Comparison of ENCODE assay signal across 8 cellular contexts in genomic region chr9:129482521-129483466, GRCh38.
DNase-seq lines count a peak whose midpoint lies in the region; ATAC-seq and TF ChIP-seq lines count a peak whose summit lies in the region.

No MANE protein-coding gene starts in this region.

- H3K79me2 ChIP-seq in HCT116 (ENCODE audit: insufficient read depth, low read length): peaks cover 9% of the 10 kb centered on the region

- WGBS in iPS DF 6.9 (ENCODE audit: insufficient coverage, insufficient read length): no CpG with 5 or more reads among the region's 97 CpGs
- under 1% methylated on average over 51 of the region's 97 CpGs for WGBS in prostate gland

- RAD21 ChIA-PET in HCT116 (lab: Charles Lee; ENCODE audit: low non-redundant PET in 1 of 2, low total read pairs in 2 of 2, uncharacterized antibody in 2 of 2, unreplicated experiment in 2 of 2): interaction anchor here (0.6 to 1.4 kb wide), 7 partner anchors 14 to 308 kb away, joined by 3 to 9 read pairs (median 3); partner anchors contain the start of gene IER5L (in 1 of the 2)

- no peak for TF ChIP-seq CTCF in AG04450 (IDR thresholded peaks at IDR 0.05; ENCODE audit: low read depth, low read length)
- TF ChIP-seq CTCF in HCT116 (IDR thresholded peaks at IDR 0.05 in 2 of 3, conservative IDR thresholded peaks at IDR 0.05 in 1 of 3; ENCODE audit: borderline replicate concordance in 1 of 3, insufficient read depth in 1 of 3, low read depth in 2 of 3, low read length in 2 of 3): no peak
- peak; percentile 15 for TF ChIP-seq CTCF in RWPE2 (IDR thresholded peaks at IDR 0.05; ENCODE audit: poor library complexity, severe bottlenecking)
- TF ChIP-seq CTCF in brain microvascular endothelial cell (IDR thresholded peaks at IDR 0.05; ENCODE audit: low read depth, low read length, missing control alignments): peak; percentile 22
- peak in 1 of 4 experiments; percentile 22 for TF ChIP-seq CTCF in prostate gland (IDR thresholded peaks at IDR 0.05)

- no peaks in the 10 kb centered on the region for H3K9me3 ChIP-seq in AG04450 (ENCODE audit: control insufficient read depth, insufficient read depth, low read length)
- no peaks in the 10 kb centered on the region for H3K9me3 ChIP-seq in HCT116 (ENCODE audit: control insufficient read depth in 1 of 2, insufficient read depth in 1 of 2, low read depth in 1 of 2, low read length in 2 of 2)
- no peaks in the 10 kb centered on the region for H3K9me3 ChIP-seq in RWPE2 (ENCODE audit: severe bottlenecking)
- H3K9me3 ChIP-seq in iPS DF 6.9 (ENCODE audit: control insufficient read depth, insufficient read depth, low read length): no peaks in the 10 kb centered on the region
- no peaks in the 10 kb centered on the region for H3K9me3 ChIP-seq in prostate gland

- no peaks in the 10 kb centered on the region for H3K27me3 ChIP-seq in AG04450 (ENCODE audit: control insufficient read depth, insufficient read depth, low read length)
- no peaks in the 10 kb centered on the region for H3K27me3 ChIP-seq in HCT116 (ENCODE audit: insufficient read depth, low read length)
- H3K27me3 ChIP-seq in RWPE2 (ENCODE audit: insufficient read depth, poor library complexity, severe bottlenecking): no peaks in the 10 kb centered on the region
- H3K27me3 ChIP-seq in brain microvascular endothelial cell (replicated peaks): no peaks in the 10 kb centered on the region
- H3K27me3 ChIP-seq in iPS DF 6.9 (ENCODE audit: control insufficient read depth, insufficient read depth, low read length): peaks cover 16% of the 10 kb centered on the region; the same call in 1 of the 2 replicates
- H3K27me3 ChIP-seq in prostate gland (replicated peaks; ENCODE audit: insufficient read depth): no peaks in the 10 kb centered on the region

- CTCF ChIA-PET in AG04450 (lab: Charles Lee) (interaction anchor here (1.0 to 1.9 kb wide), 2 partner anchors 128 to 308 kb away, joined by 5 to 7 read pairs; no protein-coding TSS in a partner anchor), HCT116 (lab: Charles Lee) (interaction anchor here (0.7 to 1.0 kb wide), 2 partner anchors 344 to 351 kb away, joined by 3 read pairs; no protein-coding TSS in a partner anchor)

- in situ Hi-C loops in brain microvascular endothelial cell (cut with HindIII; ENCODE audit: low pct_ligation_motif_present, low sequenced_read_pairs): no loop called here

- H2AFZ ChIP-seq in HCT116 (ENCODE audit: low read depth, low read length, poor library complexity, severe bottlenecking): no peak overlapping the region

- H3K36me3 ChIP-seq in HCT116 (ENCODE audit: control insufficient read depth in 1 of 2, insufficient read depth in 2 of 2, low read length in 2 of 2): no peaks in the 10 kb centered on the region
- no peaks in the 10 kb centered on the region for H3K36me3 ChIP-seq in RWPE2 (ENCODE audit: low read depth)
- no peaks in the 10 kb centered on the region for H3K36me3 ChIP-seq in brain microvascular endothelial cell (replicated peaks)
- H3K36me3 ChIP-seq in iPS DF 6.9 (ENCODE audit: control insufficient read depth, insufficient read depth, low read length): no peaks in the 10 kb centered on the region
- H3K36me3 ChIP-seq in prostate gland: no peaks in the 10 kb centered on the region

- ATAC-seq in HCT116 (peak; percentile 69), RWPE2 (ENCODE audit: low read depth) (peak; percentile 73), GM18861 (IDR thresholded peaks at IDR 0.05; ENCODE audit: unreplicated experiment) (no peak), HG03159 (IDR thresholded peaks at IDR 0.05; ENCODE audit: unreplicated experiment) (no peak)

- H4K20me1 ChIP-seq in HCT116 (ENCODE audit: insufficient read depth): no peaks in the 10 kb centered on the region

- TF ChIP-seq RAD21 in HCT116 (IDR thresholded peaks at IDR 0.05; ENCODE audit: low read depth): no peak

- TF ChIP-seq POLR2A in HCT116 (IDR thresholded peaks at IDR 0.05; ENCODE audit: borderline replicate concordance, extremely low read depth, insufficient read depth, insufficient read length): no peak
- peak; percentile 19 for TF ChIP-seq POLR2A in prostate gland (IDR thresholded peaks at IDR 0.05)

- intact Hi-C loops in HCT116 (cut with micrococcal nuclease): loop anchor here (2.0 kb wide), 1 partner anchor 70 kb away; no protein-coding TSS in a partner anchor
- intact Hi-C loops in prostate gland (cut with DNase I): loop anchor here (1.0 to 5.0 kb wide), 4 partner anchors 70 to 306 kb away; no protein-coding TSS in a partner anchor

- H3K9me2 ChIP-seq in HCT116 (ENCODE audit: insufficient read depth): no peaks in the 10 kb centered on the region

- peak overlapping the region; percentile 100 for H3K27ac ChIP-seq in AG04450 (ENCODE audit: low read depth, low read length)
- H3K27ac ChIP-seq in HCT116 (ENCODE audit: low read depth, low read length): peak overlapping the region; percentile 100
- H3K27ac ChIP-seq in RWPE2 (ENCODE audit: poor library complexity, severe bottlenecking): peak overlapping the region; percentile 96
- H3K27ac ChIP-seq in brain microvascular endothelial cell: peak overlapping the region; percentile 98
- no peak overlapping the region for H3K27ac ChIP-seq in iPS DF 6.9 (ENCODE audit: low read length)
- peak overlapping the region; percentile 99 to 100 for H3K27ac ChIP-seq in prostate gland

- no peak for DNase-seq in AG04450 (ENCODE audit: low read depth, low spot score)
- no peak for DNase-seq in HCT116 (ENCODE audit: low read depth, low spot score)
- DNase-seq in RWPE2 (ENCODE audit: low spot score): no peak
- DNase-seq in brain microvascular endothelial cell: peak; percentile 78
- no peak for DNase-seq in iPS DF 6.9 (ENCODE audit: low read depth, low spot score)
- peak; percentile 88 for DNase-seq in prostate gland (ENCODE audit: low spot score)

- BruUV-seq in HCT116 (replicated peaks; lab: Mats Ljungman, UMichigan): no TSS peak

- H3K4me3 ChIP-seq in AG04450 (ENCODE audit: low read depth, low read length) (peak overlapping the region; percentile 44), HCT116 (replicated peaks in 1 of 2; ENCODE audit: low read depth in 1 of 2, low read length in 2 of 2) (peak overlapping the region; percentile 44 to 56), RWPE2 (ENCODE audit: severe bottlenecking) (peak overlapping the region; percentile 32), brain microvascular endothelial cell (ENCODE audit: low read depth, low read length) (peak overlapping the region; percentile 20), iPS DF 6.9 (ENCODE audit: low read length) (peak overlapping the region; percentile 36; the same call in 1 of the 2 replicates), prostate gland (peak overlapping the region; percentile 51 to 53)

- POLR2A ChIA-PET in AG04450 (lab: Yijun Ruan, JAX): interaction anchor here (0.6 to 3.2 kb wide), 14 partner anchors 14 to 351 kb away, joined by 3 to 29 read pairs (median 5); partner anchors contain the start of gene IER5L
- POLR2A ChIA-PET in HCT116 (lab: Charles Lee): interaction anchor here (0.6 to 4.2 kb wide), 19 partner anchors 10 to 305 kb away, joined by 3 to 30 read pairs (median 5); partner anchors contain the start of genes IER5L and NTMT1

- H3K4me2 ChIP-seq in HCT116 (ENCODE audit: low read length): peak overlapping the region; percentile 92

- peak overlapping the region; percentile 89 for H3K9ac ChIP-seq in HCT116 (ENCODE audit: low read length)

- H3K4me1 ChIP-seq in HCT116 (ENCODE audit: control insufficient read depth in 1 of 2, insufficient read depth in 2 of 2, low read length in 2 of 2) (peaks cover 92 to 99% of the 10 kb centered on the region in 2 experiments), RWPE2 (ENCODE audit: insufficient read depth, poor library complexity, severe bottlenecking) (peaks cover 26% of the 10 kb centered on the region), iPS DF 6.9 (ENCODE audit: control insufficient read depth, insufficient read depth, low read length) (peaks cover 5% of the 10 kb centered on the region), prostate gland (replicated peaks) (peaks cover 36% of the 10 kb centered on the region)

TF ChIP-seq in HCT116, 20 proteins besides CTCF, POLR2A, EP300 and RAD21:
- TF ChIP-seq TCF7L2 (IDR thresholded peaks at IDR 0.05; ENCODE audit: borderline replicate concordance, extremely low read depth, insufficient read depth, insufficient read length) (peak; percentile 50), ZFX (IDR thresholded peaks at IDR 0.05) (peak; percentile 67), SIN3A (IDR thresholded peaks at IDR 0.05; ENCODE audit: low read depth) (no peak)

Comparison
In these comparisons a context has a peak if more than half of its experiments do, and no peak if none do; other contexts are left out.
1. DNase-seq: peak in brain microvascular endothelial cell (single experiment) and prostate gland (single experiment); none in AG04450 (single experiment), HCT116 (single experiment), RWPE2 (single experiment) and iPS DF 6.9 (single experiment).
2. CTCF ChIP-seq: peak in RWPE2 (single experiment) and brain microvascular endothelial cell (single experiment); none in AG04450 (single experiment) and HCT116 (0 of 3).
3. ATAC-seq: peak in HCT116 (single experiment) and RWPE2 (single experiment); none in GM18861 (single experiment) and HG03159 (single experiment).
4. Peak in every context shown above with its lines, with median percentiles within 50 percentile points of each other: H3K4me3 ChIP-seq.